Comparison of ENCODE assay signal across 7 cellular contexts in genomic region chr3:102329561-102329960, GRCh38.
"Had no signal": no experiment of that assay in that cellular context is flagged by ENCODE, and none has a peak within 500 bp of the region (broad histone marks: within the 10 kb centered on the region; RNA-seq: fewer than 3 reads in every experiment).

No MANE protein-coding gene starts in this region.

- H3K27ac ChIP-seq: HL-60, KMS-11 had no signal

- ATAC-seq: K562 had no signal

- H3K4me3 ChIP-seq: K562 had no signal

- H3K4me2 ChIP-seq: KMS-11 had no signal

- H3K9ac ChIP-seq: KMS-11 had no signal

- DNase-seq: IMR-90, KBM-7, KG1 had no signal

- FAIRE-seq: HTR-8/SVneo, K562 had no signal
